ENCODE assay signal across 8 cellular contexts in genomic region chr7:105648561-105649401, GRCh38.
A peak's percentile ranks its signal among the peaks of the same experiment; 100 is the strongest.
DNase-seq lines count a peak whose midpoint lies in the region; ATAC-seq, FAIRE-seq and TF ChIP-seq lines count a peak whose summit lies in the region.

No MANE protein-coding gene starts in this region.

- no peak overlapping the region for H3K4me3 Mint-ChIP-seq in natural killer cell treated with Interleukin-12 subunit alpha and Interleukin-12 subunit beta and Interleukin-15 and Interleukin-18, amount 100 ng/mL, for 72 hours
- H3K4me3 Mint-ChIP-seq in natural killer cell (no peak overlapping the region), endothelial cell (ENCODE audit: unreplicated experiment) (no peak overlapping the region)

- TF ChIP-seq CTCF in natural killer cell (IDR thresholded peaks at IDR 0.05) (no peak), endothelial cell (IDR thresholded peaks at IDR 0.05; ENCODE audit: unreplicated experiment) (no peak)

- H3K4me1 Mint-ChIP-seq in natural killer cell treated with Interleukin-12 subunit alpha and Interleukin-12 subunit beta and Interleukin-15 and Interleukin-18, amount 100 ng/mL, for 72 hours (ENCODE audit: low read depth in 2 of 2): peaks cover 13 to 21% of the 10 kb centered on the region in 2 donors
- H3K4me1 Mint-ChIP-seq in natural killer cell (peaks cover 12 to 17% of the 10 kb centered on the region in 2 donors), endothelial cell (ENCODE audit: unreplicated experiment) (peaks cover 46% of the 10 kb centered on the region)

- peak; percentile 18 to 64 for ATAC-seq in natural killer cell treated with Interleukin-12 subunit alpha and Interleukin-12 subunit beta and Interleukin-15 and Interleukin-18, amount 100 ng/mL, for 72 hours
- ATAC-seq in natural killer cell: no peak
- no peak for ATAC-seq in Right ventricle myocardium superior (ENCODE audit: poor library complexity)

- peak overlapping the region; percentile 20 to 25 for H3K27ac Mint-ChIP-seq in natural killer cell treated with Interleukin-12 subunit alpha and Interleukin-12 subunit beta and Interleukin-15 and Interleukin-18, amount 100 ng/mL, for 72 hours
- peak overlapping the region in 1 of 2 donors; percentile 35 for H3K27ac Mint-ChIP-seq in natural killer cell
- peak overlapping the region; percentile 12 for H3K27ac Mint-ChIP-seq in endothelial cell (ENCODE audit: unreplicated experiment)

- FAIRE-seq in urothelium cell line (lab: Jason Lieb, UNC): peak; percentile 30

- H3K9me3 Mint-ChIP-seq in natural killer cell treated with Interleukin-12 subunit alpha and Interleukin-12 subunit beta and Interleukin-15 and Interleukin-18, amount 100 ng/mL, for 72 hours: no peaks in the 10 kb centered on the region
- H3K9me3 Mint-ChIP-seq in natural killer cell: no peaks in the 10 kb centered on the region
- H3K9me3 Mint-ChIP-seq in endothelial cell (ENCODE audit: unreplicated experiment): no peaks in the 10 kb centered on the region

- no peaks in the 10 kb centered on the region for H3K27me3 Mint-ChIP-seq in natural killer cell treated with Interleukin-12 subunit alpha and Interleukin-12 subunit beta and Interleukin-15 and Interleukin-18, amount 100 ng/mL, for 72 hours
- no peaks in the 10 kb centered on the region for H3K27me3 Mint-ChIP-seq in natural killer cell (ENCODE audit: low read depth in 2 of 2)
- H3K27me3 Mint-ChIP-seq in endothelial cell (ENCODE audit: unreplicated experiment): peaks cover 5% of the 10 kb centered on the region

- no peaks in the 10 kb centered on the region for H3K36me3 Mint-ChIP-seq in natural killer cell treated with Interleukin-12 subunit alpha and Interleukin-12 subunit beta and Interleukin-15 and Interleukin-18, amount 100 ng/mL, for 72 hours
- no peaks in the 10 kb centered on the region for H3K36me3 Mint-ChIP-seq in natural killer cell
- H3K36me3 Mint-ChIP-seq in endothelial cell (ENCODE audit: low read depth, unreplicated experiment): no peaks in the 10 kb centered on the region

- no peak for DNase-seq in natural killer cell treated with Interleukin-12 subunit alpha and Interleukin-12 subunit beta and Interleukin-15 and Interleukin-18, amount 100 ng/mL, for 72 hours (ENCODE audit: low spot score)
- DNase-seq in natural killer cell (no peak), NCI-H510A treated with DMSO at 0.1 percent for 48 hours (lab: John Stamatoyannopoulos, UW) (peak; percentile 62), endothelial cell (ENCODE audit: low spot score) (no peak), urothelium cell line (ENCODE audit: low spot score) (peak; percentile 83), Right ventricle myocardium superior (no peak), kidney glomerular epithelial cell (lab: John Stamatoyannopoulos, UW) (no peak), cerebellar nuclear complex (lab: John Stamatoyannopoulos, UW) (no peak)

- intact Hi-C loops in natural killer cell (cut with micrococcal nuclease) (no loop called here), Right ventricle myocardium superior (cut with DNase I) (loop anchor here (10.0 kb wide), 1 partner anchor 96 kb away; no protein-coding TSS in a partner anchor)

Comparison
In these comparisons a context has a peak if more than half of its experiments do, and no peak if none do; other contexts are left out.
1. ATAC-seq: peak in natural killer cell treated with Interleukin-12 subunit alpha and Interleukin-12 subunit beta and Interleukin-15 and Interleukin-18, amount 100 ng/mL, for 72 hours (2 of 2); none in natural killer cell (0 of 3) and Right ventricle myocardium superior (single experiment).
2. DNase-seq: peak in NCI-H510A treated with DMSO at 0.1 percent for 48 hours (single experiment) and urothelium cell line (single experiment); none in natural killer cell treated with Interleukin-12 subunit alpha and Interleukin-12 subunit beta and Interleukin-15 and Interleukin-18, amount 100 ng/mL, for 72 hours (single experiment), natural killer cell (single experiment), endothelial cell (single experiment), Right ventricle myocardium superior (single experiment), kidney glomerular epithelial cell (single experiment) and cerebellar nuclear complex (0 of 2).